Comparison of ENCODE assay signal across 27 cellular contexts in the genomic region with DNA sequence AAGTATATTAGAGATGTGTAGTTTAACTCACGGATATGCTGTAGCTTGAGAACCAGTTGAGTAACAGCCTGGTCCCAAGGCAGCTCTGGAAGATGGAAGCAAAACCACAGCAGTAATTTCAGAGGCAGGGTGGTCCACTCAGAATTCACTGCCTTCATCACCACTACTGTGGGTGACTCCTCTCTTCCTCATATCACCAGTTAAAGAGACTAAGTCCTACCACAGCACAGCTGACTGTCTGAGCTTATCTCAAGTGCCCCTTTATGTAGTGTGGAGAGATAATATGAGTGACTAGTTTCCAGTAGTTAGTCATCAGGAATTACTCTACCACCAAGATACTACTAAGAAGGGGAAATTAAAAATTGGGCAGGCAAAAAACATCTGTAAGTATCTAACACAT.
DNase-seq lines count a peak whose midpoint lies in the region; ATAC-seq and TF ChIP-seq lines count a peak whose summit lies in the region.
"Had no signal": no experiment of that assay in that cellular context is flagged by ENCODE, and none has a peak within 500 bp of the region (broad histone marks: within the 10 kb centered on the region; RNA-seq: fewer than 3 reads in every experiment).

No MANE protein-coding gene starts in this region.

- H2BK15ac ChIP-seq in mesenchymal stem cell (ENCODE audit: low read depth, poor library complexity, severe bottlenecking): no peak overlapping the region

- H2AFZ ChIP-seq in mesenchymal stem cell (ENCODE audit: low read depth, low read length): no peak overlapping the region
- H2AFZ ChIP-seq: parathyroid adenoma, PC-9 had no signal

- H4K91ac ChIP-seq in mesenchymal stem cell (ENCODE audit: low read length): no peak overlapping the region

- H2AK5ac ChIP-seq in mesenchymal stem cell (ENCODE audit: low read length, severe bottlenecking): no peak overlapping the region

- H3K4me2 ChIP-seq in mesenchymal stem cell (ENCODE audit: low read length, poor library complexity, severe bottlenecking): no peak overlapping the region
- H3K4me2 ChIP-seq: PC-9 had no signal

- WGBS in mesenchymal stem cell: 81% methylated on average over 1 of the region's 1 CpG
- WGBS in heart left ventricle, 4 donors: 79 to 94% (median 84%) methylated on average over 1 of the region's 1 CpG

- H3K36me3 ChIP-seq in mesenchymal stem cell (ENCODE audit: control insufficient read depth in 1 of 2, insufficient read depth in 2 of 2, low read depth in 1 of 2, low read length in 2 of 2): peaks cover 0 to under 1% of the 10 kb centered on the region in 2 experiments
- no peaks in the 10 kb centered on the region for H3K36me3 ChIP-seq in heart left ventricle
- H3K36me3 ChIP-seq in CD8-positive, alpha-beta T cell (ENCODE audit: insufficient read depth, low read length): no peaks in the 10 kb centered on the region
- H3K36me3 ChIP-seq: thoracic aorta had no signal

- H3K18ac ChIP-seq in mesenchymal stem cell (ENCODE audit: low read depth in 1 of 2, low read length in 2 of 2): no peak overlapping the region

- TF ChIP-seq POLR2A in heart left ventricle (IDR thresholded peaks at IDR 0.05): no peak

- no peaks in the 10 kb centered on the region for H3K79me1 ChIP-seq in mesenchymal stem cell (replicated peaks; ENCODE audit: low read length, poor library complexity, severe bottlenecking)

- H3K4me3 ChIP-seq in mesenchymal stem cell (ENCODE audit: insufficient read depth in 1 of 2, low read depth in 1 of 2, low read length in 2 of 2) (no peak overlapping the region), heart left ventricle (no peak overlapping the region)
- H3K4me3 ChIP-seq in CD8-positive, alpha-beta T cell (ENCODE audit: low read depth, low read length): no peak overlapping the region
- H3K4me3 ChIP-seq: PC-9, thoracic aorta had no signal

- intact Hi-C loops in heart left ventricle (cut with DNase I) (no loop called here), head of caudate nucleus (cut with DNase I) (no loop called here)
- intact Hi-C loops in CD8-positive, alpha-beta T cell (cut with DNase I, micrococcal nuclease): no loop called here

- no peak overlapping the region for H3K4me3 Mint-ChIP-seq in CD8-positive, alpha-beta T cell
- H3K4me3 Mint-ChIP-seq: activated CD4-positive, alpha-beta memory T cell treated with anti-CD3 and anti-CD28 coated beads for 36 hours; activated naive CD4-positive, alpha-beta T cell treated with anti-CD3 and anti-CD28 coated beads for 36 hours; activated T-helper 1 cell treated with anti-CD3 and anti-CD28 coated beads, Interleukin-12 subunit alpha, Interleukin-12 subunit beta, Interleukin-2, Interleukin-4 antibody, amounts not matched to agents 30 ng/mL and 10 ng/mL and 1 ng/mL, durations not matched to agents 14 hours and 24 hours and 36 hours; CD4-positive, alpha-beta memory T cell; neural crest cell; stimulated activated naive CD8-positive, alpha-beta T cell treated with anti-CD3 and anti-CD28 coated beads, Interleukin-15, Interleukin-2, amounts not matched to agents 100 ng/mL and 50 ng/mL, for 24 hours; T-cell had no signal

- H3K9ac ChIP-seq in mesenchymal stem cell (ENCODE audit: low read length): no peak overlapping the region
- H3K9ac ChIP-seq: parathyroid adenoma had no signal

- no peak overlapping the region for H3K27ac Mint-ChIP-seq in CD8-positive, alpha-beta T cell
- H3K27ac Mint-ChIP-seq: activated CD4-positive, alpha-beta memory T cell treated with anti-CD3 and anti-CD28 coated beads for 36 hours; activated naive CD4-positive, alpha-beta T cell treated with anti-CD3 and anti-CD28 coated beads for 36 hours; activated T-helper 1 cell treated with anti-CD3 and anti-CD28 coated beads, Interleukin-12 subunit alpha, Interleukin-12 subunit beta, Interleukin-2, Interleukin-4 antibody, amounts not matched to agents 30 ng/mL and 10 ng/mL and 1 ng/mL, durations not matched to agents 14 hours and 24 hours and 36 hours; CD4-positive, alpha-beta memory T cell; stimulated activated naive CD8-positive, alpha-beta T cell treated with anti-CD3 and anti-CD28 coated beads, Interleukin-15, Interleukin-2, amounts not matched to agents 100 ng/mL and 50 ng/mL, for 24 hours; T-cell had no signal

- H3K4ac ChIP-seq in mesenchymal stem cell (ENCODE audit: low read depth in 1 of 2, low read length in 2 of 2): no peak overlapping the region

- H3K4me1 ChIP-seq in mesenchymal stem cell (ENCODE audit: control insufficient read depth, insufficient read depth, low read depth, low read length) (no peaks in the 10 kb centered on the region), heart left ventricle (no peaks in the 10 kb centered on the region)
- no peaks in the 10 kb centered on the region for H3K4me1 ChIP-seq in CD8-positive, alpha-beta T cell (ENCODE audit: insufficient read depth, low read length)
- H3K4me1 ChIP-seq: parathyroid adenoma had no signal

- H3K27me3 ChIP-seq in mesenchymal stem cell (ENCODE audit: control insufficient read depth in 1 of 2, insufficient read depth in 1 of 2, low read length in 2 of 2) (no peaks in the 10 kb centered on the region), heart left ventricle (no peaks in the 10 kb centered on the region)
- no peaks in the 10 kb centered on the region for H3K27me3 ChIP-seq in CD8-positive, alpha-beta T cell (ENCODE audit: insufficient read depth, low read length)

- H3K4me1 Mint-ChIP-seq in CD8-positive, alpha-beta T cell (ENCODE audit: low read depth): no peaks in the 10 kb centered on the region
- H3K4me1 Mint-ChIP-seq: CD4-positive, alpha-beta memory T cell; neural crest cell; T-cell had no signal

- no peak overlapping the region for H2BK5ac ChIP-seq in mesenchymal stem cell (ENCODE audit: low read depth, low read length, poor library complexity, severe bottlenecking)

- H3K27ac ChIP-seq in mesenchymal stem cell (ENCODE audit: low read length, poor library complexity, severe bottlenecking) (no peak overlapping the region), heart left ventricle (no peak overlapping the region)
- H3K27ac ChIP-seq in CD8-positive, alpha-beta T cell (ENCODE audit: low read depth, low read length): no peak overlapping the region
- H3K27ac ChIP-seq: parathyroid adenoma, PC-9, thoracic aorta had no signal

- H2BK120ac ChIP-seq in mesenchymal stem cell (ENCODE audit: low read depth, low read length): no peak overlapping the region

- DNase-seq in NCI-H2029 (lab: John Stamatoyannopoulos, UW): peak; percentile 4
- DNase-seq in NCI-H2029 treated with DMSO at 0.1 percent for 48 hours (lab: John Stamatoyannopoulos, UW): no peak
- DNase-seq in NCI-H146 treated with DMSO at 0.1 percent for 48 hours (lab: John Stamatoyannopoulos, UW; ENCODE audit: unreplicated experiment): peak; percentile 81
- DNase-seq in SHP77 (lab: John Stamatoyannopoulos, UW): peak; percentile 1 to 33
- DNase-seq in mesenchymal stem cell: peak; percentile 37
- DNase-seq in heart left ventricle: no peak
- DNase-seq in head of caudate nucleus: no peak
- no peak for DNase-seq in CD8-positive, alpha-beta T cell
- DNase-seq: activated CD4-positive, alpha-beta memory T cell treated with anti-CD3 and anti-CD28 coated beads for 36 hours; activated CD4-positive, CD25-positive, alpha-beta regulatory T cell treated with anti-CD3 and anti-CD28 coated beads, Interleukin-2, amount 50 U/mL, for 72 hours; activated CD8-positive, alpha-beta memory T cell treated with anti-CD3 and anti-CD28 coated beads, Interleukin-2, amount 50 U/mL, for 4 hours; activated naive CD4-positive, alpha-beta T cell treated with anti-CD3 and anti-CD28 coated beads for 36 hours; amygdala; CD4-positive, alpha-beta memory T cell; effector CD4-positive, alpha-beta T cell; KBM-7; kidney glomerular epithelial cell; NCI-H187; NCI-H345; PC-9; small intestine; T-cell had no signal

- no peak overlapping the region for H3K14ac ChIP-seq in mesenchymal stem cell (ENCODE audit: low read length in 2 of 2)

- H3K27me3 Mint-ChIP-seq in CD8-positive, alpha-beta T cell (ENCODE audit: low read depth): no peaks in the 10 kb centered on the region
- H3K27me3 Mint-ChIP-seq: activated CD4-positive, alpha-beta memory T cell treated with anti-CD3 and anti-CD28 coated beads for 36 hours; CD4-positive, alpha-beta memory T cell; stimulated activated naive CD8-positive, alpha-beta T cell treated with anti-CD3 and anti-CD28 coated beads, Interleukin-15, Interleukin-2, amounts not matched to agents 100 ng/mL and 50 ng/mL, for 24 hours; T-cell had no signal

- H3K9me3 Mint-ChIP-seq in CD8-positive, alpha-beta T cell: peaks cover 14% of the 10 kb centered on the region

- POLR2A ChIA-PET in CD8-positive, alpha-beta T cell (lab: Charles Lee): no interaction called here

- no peak overlapping the region for H4K8ac ChIP-seq in mesenchymal stem cell (ENCODE audit: low read length)

- no peak overlapping the region for H2BK12ac ChIP-seq in mesenchymal stem cell (ENCODE audit: low read length in 2 of 2)

- CTCF ChIA-PET in CD8-positive, alpha-beta T cell (lab: Charles Lee): no interaction called here

- H3K23ac ChIP-seq in mesenchymal stem cell (ENCODE audit: low read length in 2 of 2): no peak overlapping the region

- TF ChIP-seq CTCF in heart left ventricle (IDR thresholded peaks at IDR 0.05): no peak
- TF ChIP-seq CTCF in CD8-positive, alpha-beta T cell (IDR thresholded peaks at IDR 0.05): no peak

- H3K36me3 Mint-ChIP-seq in CD8-positive, alpha-beta T cell: no peaks in the 10 kb centered on the region
- H3K36me3 Mint-ChIP-seq: activated CD4-positive, alpha-beta memory T cell treated with anti-CD3 and anti-CD28 coated beads for 36 hours; CD4-positive, alpha-beta memory T cell; T-cell had no signal

- ATAC-seq in heart left ventricle: no peak
- ATAC-seq in CD8-positive, alpha-beta T cell: no peak
- ATAC-seq: T-cell had no signal

- peaks cover 13% of the 10 kb centered on the region for H3K9me3 ChIP-seq in mesenchymal stem cell (ENCODE audit: control insufficient read depth, low read length)
- peaks cover 0 to 42% (median 4%) of the 10 kb centered on the region in 12 donors for H3K9me3 ChIP-seq in heart left ventricle
- H3K9me3 ChIP-seq in CD8-positive, alpha-beta T cell (ENCODE audit: low read length): no peaks in the 10 kb centered on the region
- H3K9me3 ChIP-seq: thoracic aorta had no signal

Comparison
In these comparisons a context has a peak if more than half of its experiments do, and no peak if none do; other contexts are left out.
1. DNase-seq: peak in NCI-H2029 (single experiment), NCI-H146 treated with DMSO at 0.1 percent for 48 hours (single experiment), SHP77 (2 of 2) and mesenchymal stem cell (single experiment); none in NCI-H2029 treated with DMSO at 0.1 percent for 48 hours (single experiment), heart left ventricle (0 of 5), head of caudate nucleus (0 of 42) and CD8-positive, alpha-beta T cell (0 of 7).